In genomic region chr5:172757394-172758010, GRCh38 we compare ENCODE assay signal across 11 cellular contexts. TPM values are rescaled to one million over a fixed set of nuclear protein-coding genes. Genes with fewer than 3 reads are reported as not detected.
DNase-seq lines count a peak whose midpoint lies in the region; ATAC-seq and TF ChIP-seq lines count a peak whose summit lies in the region.
"Had no signal": no experiment of that assay in that cellular context is flagged by ENCODE, and none has a peak within 500 bp of the region (broad histone marks: within the 10 kb centered on the region; RNA-seq: fewer than 3 reads in every experiment).

No MANE protein-coding gene starts in this region.

- H3K36me3 ChIP-seq in GM23248 (ENCODE audit: low read depth): no peaks in the 10 kb centered on the region
- no peaks in the 10 kb centered on the region for H3K36me3 ChIP-seq in right atrium auricular region
- no peaks in the 10 kb centered on the region for H3K36me3 ChIP-seq in spleen
- H3K36me3 ChIP-seq: cardiac muscle cell had no signal

- in situ Hi-C loops in GM23248 (cut with MboI): no loop called here

- DNase-seq in GM23248: no peak
- DNase-seq in right atrium auricular region (ENCODE audit: low spot score): no peak
- DNase-seq in spleen: peak; percentile 69
- DNase-seq in NCI-H1105 treated with DMSO at 0.1 percent for 48 hours (lab: John Stamatoyannopoulos, UW): no peak
- no peak for DNase-seq in retina
- DNase-seq: activated CD4-positive, alpha-beta T cell treated with anti-CD3 and anti-CD28 coated beads for 4 hours; NCI-H146; stimulated activated naive B cell treated with anti-CD40 and anti-IgM and Interleukin-4, amounts not matched to agents 10 μg/mL and 1 μg/mL and 100 μg/mL, for 72 hours had no signal

- peak overlapping the region; percentile 45 for H3K9ac ChIP-seq in GM23248

- H2AFZ ChIP-seq in GM23248: no peak overlapping the region

- no peaks in the 10 kb centered on the region for H3K9me2 ChIP-seq in GM23248 (ENCODE audit: insufficient read depth)

- H3K27me3 ChIP-seq in GM23248 (replicated peaks; ENCODE audit: insufficient read depth): no peaks in the 10 kb centered on the region
- no peaks in the 10 kb centered on the region for H3K27me3 ChIP-seq in right atrium auricular region
- no peaks in the 10 kb centered on the region for H3K27me3 ChIP-seq in spleen (replicated peaks in 1 of 7)
- H3K27me3 ChIP-seq: cardiac muscle cell had no signal

- peak; percentile 4; the same call in 1 of the 3 replicates for ATAC-seq in SK-N-SH treated with all-trans-retinoic acid at 6 μM for 48 hours
- ATAC-seq in GM19035 (IDR thresholded peaks at IDR 0.05; ENCODE audit: unreplicated experiment): no peak

- no peak overlapping the region for H3K4me2 ChIP-seq in GM23248 (ENCODE audit: unreplicated experiment)

- H4K20me1 ChIP-seq in GM23248 (ENCODE audit: insufficient read depth): no peaks in the 10 kb centered on the region

- intact Hi-C loops in spleen (cut with DNase I; ENCODE audit: low total_unique reads): no loop called here

- 87 to 92% methylated on average over 9 of the region's 9 CpGs for WGBS in GM23248 (ENCODE audit: low coverage in 1 of 2, low lambda C conversion rate in 2 of 2, missing lambda C conversion rate in 2 of 2), 2 experiments
- WGBS in spleen, 5 donors: 84 to 92% (median 84%) methylated on average over 8 to 9 of the region's 9 CpGs

- H3K4me3 ChIP-seq in GM23248 (0 out of 2 replicates have a peak overlapping the region, but pooled peaks have one; percentile 11), right atrium auricular region (no peak overlapping the region), spleen (no peak overlapping the region)
- H3K4me3 ChIP-seq: cardiac muscle cell had no signal

- no peak for TF ChIP-seq CTCF in right atrium auricular region (IDR thresholded peaks at IDR 0.05)
- TF ChIP-seq CTCF in spleen (IDR thresholded peaks at IDR 0.05 in 8 of 11, conservative IDR thresholded peaks at IDR 0.05 in 3 of 11): no peak

- no peak for TF ChIP-seq POLR2A in spleen (IDR thresholded peaks at IDR 0.05)

- H3K9me3 ChIP-seq in GM23248 (ENCODE audit: low read depth): no peaks in the 10 kb centered on the region
- peaks cover 0 to 8% of the 10 kb centered on the region in 2 donors for H3K9me3 ChIP-seq in right atrium auricular region
- peaks cover 0 to 8% (median 0%) of the 10 kb centered on the region in 8 donors for H3K9me3 ChIP-seq in spleen

- no peaks in the 10 kb centered on the region for H3K79me2 ChIP-seq in GM23248 (ENCODE audit: insufficient read depth)

- H3F3A ChIP-seq in GM23248 (ENCODE audit: insufficient read depth): peaks cover 7% of the 10 kb centered on the region; the same call in 1 of the 2 replicates

- H3K4me1 ChIP-seq in GM23248 (ENCODE audit: insufficient read depth) (peaks cover 3% of the 10 kb centered on the region; the same call in 1 of the 2 replicates), right atrium auricular region (peaks cover 0 to 20% of the 10 kb centered on the region in 2 donors), spleen (peaks cover 0 to 13% (median 4%) of the 10 kb centered on the region in 6 donors)

- H3K27ac ChIP-seq in GM23248 (peak overlapping the region; percentile 71), right atrium auricular region (peak overlapping the region; percentile 72 to 73), spleen (peak overlapping the region; percentile 26 to 78 (median 67))
- H3K27ac ChIP-seq: cardiac muscle cell had no signal

TF ChIP-seq in SK-N-SH treated with all-trans-retinoic acid at 6 μM for 48 hours, 23 proteins besides CTCF, POLR2A, EP300 and RAD21:
- TF ChIP-seq GLIS3 (CRISPR knock-in tag; IDR thresholded peaks at IDR 0.05): no peak
- TF ChIP-seq OSR1 (CRISPR knock-in tag; IDR thresholded peaks at IDR 0.05): no peak
- no peak for TF ChIP-seq CSDC2 (CRISPR knock-in tag; IDR thresholded peaks at IDR 0.05)
- TF ChIP-seq ZNF8 (CRISPR knock-in tag; IDR thresholded peaks at IDR 0.05): no peak
- TF ChIP-seq ZNF565 (CRISPR knock-in tag; conservative IDR thresholded peaks at IDR 0.05; ENCODE audit: low read depth): no peak
- no peak for TF ChIP-seq ZFP3 (CRISPR knock-in tag; IDR thresholded peaks at IDR 0.05)
- TF ChIP-seq PPARA (CRISPR knock-in tag; IDR thresholded peaks at IDR 0.05; ENCODE audit: borderline replicate concordance): no peak
- TF ChIP-seq ARNTL (CRISPR knock-in tag; IDR thresholded peaks at IDR 0.05; ENCODE audit: borderline replicate concordance, low read depth): no peak
- TF ChIP-seq ISL1 (CRISPR knock-in tag; IDR thresholded peaks at IDR 0.05): no peak

RNA-seq across cellular contexts. Expression of gene DUSP1, which starts 13.5 kb away (rescaled TPM):
- total RNA-seq in GM23248 (2014; rRNA removed; shearing (Covaris generic)): 443 and 459 TPM in 2 replicates
- polyA plus RNA-seq in GM23248 (2016; fragmentation: Nextera tagmentation; extraction: Ambion mirVana): 264 and 269 TPM in 2 replicates
- 100 to 1,000 TPM; 804 to 819 TPM for total RNA-seq in right atrium auricular region
- 100 to 1,000 TPM; 197 to 818 (median 376) TPM for total RNA-seq in spleen
- 100 to 1,000 TPM in 1 of 3 donors, 10 to 100 TPM in 2; 46.0 to 116 (median 68.9) TPM for polyA plus RNA-seq in spleen
